Comparison of ENCODE assay signal across 18 cellular contexts in the genomic region with DNA sequence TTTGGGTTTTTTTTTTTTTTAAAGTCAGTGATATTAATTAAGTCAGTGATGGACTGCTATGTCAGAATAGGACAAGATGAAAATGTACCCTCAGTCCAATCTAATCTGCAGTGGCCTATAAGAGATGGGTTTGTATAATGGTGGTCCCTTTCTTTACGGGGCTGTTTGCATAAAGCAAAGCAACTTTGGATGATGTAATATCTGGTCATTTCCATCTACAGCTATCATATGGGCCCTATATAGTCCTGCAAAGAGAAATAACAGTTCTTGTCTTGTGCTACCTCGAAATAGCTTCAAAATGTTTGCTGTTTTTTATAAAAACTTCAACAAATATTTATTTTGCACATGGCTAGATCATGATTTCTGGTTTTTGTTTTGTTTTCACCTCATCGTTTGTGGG. TPM values are rescaled to one million over a fixed set of nuclear protein-coding genes. Genes with fewer than 3 reads are reported as not detected.
A peak's percentile ranks its signal among the peaks of the same experiment; 100 is the strongest.
DNase-seq lines count a peak whose midpoint lies in the region; ATAC-seq, FAIRE-seq and TF ChIP-seq lines count a peak whose summit lies in the region.
"Had no signal": no experiment of that assay in that cellular context is flagged by ENCODE, and none has a peak within 500 bp of the region (broad histone marks: within the 10 kb centered on the region; RNA-seq: fewer than 3 reads in every experiment).

No MANE protein-coding gene starts in this region.

- H3K36me3 ChIP-seq in Loucy (ENCODE audit: insufficient read depth, low read length) (no peaks in the 10 kb centered on the region), K562 (ENCODE audit: control insufficient read depth, insufficient read depth, low read length) (no peaks in the 10 kb centered on the region)

- 6% methylated on average over 3 of the region's 3 CpGs for WGBS in K562 (ENCODE audit: insufficient coverage, low coverage, missing lambda C conversion rate)

- H3F3A ChIP-seq in Loucy (ENCODE audit: low read depth): no peaks in the 10 kb centered on the region

- H3K27me3 ChIP-seq in Loucy (ENCODE audit: insufficient read depth, low read length, poor library complexity, severe bottlenecking) (no peaks in the 10 kb centered on the region), K562 (ENCODE audit: control insufficient read depth in 2 of 2, insufficient read depth in 2 of 2, low read length in 2 of 2) (no peaks in the 10 kb centered on the region)

- TF ChIP-seq CTCF in Loucy (conservative IDR thresholded peaks at IDR 0.05; ENCODE audit: low read length): no peak
- no peak for TF ChIP-seq CTCF in K562 (IDR thresholded peaks at IDR 0.05 in 2 of 3, conservative IDR thresholded peaks at IDR 0.05 in 1 of 3; ENCODE audit: insufficient read depth in 2 of 3, low read depth in 1 of 3, low read length in 3 of 3)

- H3K4me2 ChIP-seq in Loucy (ENCODE audit: low read depth, low read length, poor library complexity, severe bottlenecking) (no peak overlapping the region), K562 (ENCODE audit: insufficient read depth, low read length) (no peak overlapping the region)

- TF ChIP-seq POLR2A in K562 (conservative IDR thresholded peaks at IDR 0.05): no peak

- H3K4me1 ChIP-seq in Loucy (ENCODE audit: insufficient read depth, low read length, poor library complexity, severe bottlenecking) (peaks cover 23% of the 10 kb centered on the region), K562 (replicated peaks in 1 of 2; ENCODE audit: control insufficient read depth in 2 of 2, insufficient read depth in 2 of 2, low read length in 2 of 2) (peaks cover 0 to 17% of the 10 kb centered on the region in 2 experiments; a peak in 2 of 5 replicates)

- intact Hi-C loops in K562 (cut with micrococcal nuclease): loop anchor here (2.0 to 10.0 kb wide), 3 partner anchors 66 to 234 kb away; no protein-coding TSS in a partner anchor

- no peak for TF ChIP-seq EP300 in K562 (IDR thresholded peaks at IDR 0.05; ENCODE audit: low read length)

- no peaks in the 10 kb centered on the region for H3K9me1 ChIP-seq in K562 (ENCODE audit: control insufficient read depth, insufficient read depth, low read length)

- no peak overlapping the region for H3K27ac ChIP-seq in K562 (ENCODE audit: extremely low read depth, low read depth, low read length)

- CTCF ChIA-PET in K562 (lab: Yijun Ruan, JAX; ENCODE audit: low intra/inter-chr PET ratio): no interaction called here

- no peaks in the 10 kb centered on the region for H3K9me2 ChIP-seq in Loucy (replicated peaks; ENCODE audit: low read depth, low read length)

- no peak for TF ChIP-seq RAD21 in K562 (CRISPR knock-in tag; conservative IDR thresholded peaks at IDR 0.05 in 1 of 2, IDR thresholded peaks at IDR 0.05 in 1 of 2)

- POLR2A ChIA-PET in K562 (lab: Yijun Ruan, JAX): interaction anchor here (0.6 to 0.8 kb wide), 2 partner anchors 10 to 563 kb away, joined by 3 to 4 read pairs; no protein-coding TSS in a partner anchor

- H3K79me2 ChIP-seq in Loucy (ENCODE audit: insufficient read depth, low read length) (no peaks in the 10 kb centered on the region), K562 (ENCODE audit: control insufficient read depth, insufficient read depth, low read length) (no peaks in the 10 kb centered on the region)

- in situ Hi-C loops in K562 (cut with MboI): loop anchor here (10.0 kb wide), 1 partner anchor 314 kb away; no protein-coding TSS in a partner anchor

- FAIRE-seq in GM19239 (lab: Jason Lieb, UNC): peak; percentile 66
- FAIRE-seq in K562 (lab: Jason Lieb, UNC): no peak

- BruUV-seq in K562 (replicated peaks; lab: Mats Ljungman, UMichigan): no TSS peak

- no peak overlapping the region for H3K4me3 ChIP-seq in Loucy (ENCODE audit: low read length, poor library complexity, severe bottlenecking)
- no peak overlapping the region for H3K4me3 ChIP-seq in K562

- peak; percentile 65 for ATAC-seq in K562
- ATAC-seq: Panc1 had no signal

- H3K9me3 ChIP-seq in Loucy (ENCODE audit: insufficient read depth, low read depth, low read length) (no peaks in the 10 kb centered on the region), K562 (replicated peaks; ENCODE audit: control insufficient read depth, insufficient read depth, low read depth, low read length) (no peaks in the 10 kb centered on the region)

- H3K9ac ChIP-seq in Loucy (ENCODE audit: low read depth, low read length, poor library complexity, severe bottlenecking) (peak overlapping the region; percentile 39), K562 (ENCODE audit: insufficient read depth in 1 of 2, low read depth in 2 of 2, low read length in 2 of 2) (no peak overlapping the region)

- DNase-seq in GM19239 (ENCODE audit: insufficient read length, low spot score) (no peak), K562 (ENCODE audit: extremely low read depth in 1 of 4, low spot score in 3 of 4) (no peak), NCI-H1105 (lab: John Stamatoyannopoulos, UW) (no peak), DMS 273 treated with DMSO at 0.1 percent for 48 hours (lab: John Stamatoyannopoulos, UW) (no peak), mucosa of gallbladder (ENCODE audit: low spot score) (no peak)
- DNase-seq in activated CD4-positive, CD25-positive, alpha-beta regulatory T cell (lab: John Stamatoyannopoulos, UW): no peak
- DNase-seq: Calu3, DMS153, H9, Karpas-422, NCI-H1105 treated with DMSO at 0.1 percent for 48 hours, NCI-H146, NCI-H446, NCI-H524 treated with DMSO at 0.1 percent for 48 hours, NCI-H774, SHP77 treated with DMSO at 0.1 percent for 48 hours had no signal

- H4K20me1 ChIP-seq in Loucy (ENCODE audit: insufficient read depth, low read length, poor library complexity, severe bottlenecking) (no peaks in the 10 kb centered on the region), K562 (replicated peaks; ENCODE audit: control insufficient read depth, insufficient read depth, low read length) (no peaks in the 10 kb centered on the region)

- peak overlapping the region; percentile 61; the same call in 1 of the 2 replicates for H2AFZ ChIP-seq in Loucy (ENCODE audit: low read length)
- no peak overlapping the region for H2AFZ ChIP-seq in K562 (ENCODE audit: low read depth, low read length)

TF ChIP-seq in K562, 482 proteins besides CTCF, POLR2A, EP300 and RAD21 (continues in another document):
- TF ChIP-seq POLR2H (tag; IDR thresholded peaks at IDR 0.05; ENCODE audit: low read depth) (0 out of 2 replicates have a peak, but pooled peaks have one; percentile 5), CEBPG (CRISPR knock-in tag; IDR thresholded peaks at IDR 0.05) (peak; percentile 51), CEBPG (tag; conservative IDR thresholded peaks at IDR 0.05 in 1 of 2, IDR thresholded peaks at IDR 0.05 in 1 of 2) (peak; percentile 47 to 80; a peak in 3 of 4 replicates), ZNF23 (CRISPR knock-in tag; IDR thresholded peaks at IDR 0.05) (no peak), ATF7 (IDR thresholded peaks at IDR 0.05) (peak; percentile 33; the same call in 1 of the 2 replicates)
- TF ChIP-seq, protein P1, sequence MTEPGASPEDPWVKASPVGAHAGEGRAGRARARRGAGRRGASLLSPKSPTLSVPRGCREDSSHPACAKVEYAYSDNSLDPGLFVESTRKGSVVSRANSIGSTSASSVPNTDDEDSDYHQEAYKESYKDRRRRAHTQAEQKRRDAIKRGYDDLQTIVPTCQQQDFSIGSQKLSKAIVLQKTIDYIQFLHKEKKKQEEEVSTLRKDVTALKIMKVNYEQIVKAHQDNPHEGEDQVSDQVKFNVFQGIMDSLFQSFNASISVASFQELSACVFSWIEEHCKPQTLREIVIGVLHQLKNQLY (CRISPR knock-in tag; conservative IDR thresholded peaks at IDR 0.05): no peak
- TF ChIP-seq, protein P2, sequence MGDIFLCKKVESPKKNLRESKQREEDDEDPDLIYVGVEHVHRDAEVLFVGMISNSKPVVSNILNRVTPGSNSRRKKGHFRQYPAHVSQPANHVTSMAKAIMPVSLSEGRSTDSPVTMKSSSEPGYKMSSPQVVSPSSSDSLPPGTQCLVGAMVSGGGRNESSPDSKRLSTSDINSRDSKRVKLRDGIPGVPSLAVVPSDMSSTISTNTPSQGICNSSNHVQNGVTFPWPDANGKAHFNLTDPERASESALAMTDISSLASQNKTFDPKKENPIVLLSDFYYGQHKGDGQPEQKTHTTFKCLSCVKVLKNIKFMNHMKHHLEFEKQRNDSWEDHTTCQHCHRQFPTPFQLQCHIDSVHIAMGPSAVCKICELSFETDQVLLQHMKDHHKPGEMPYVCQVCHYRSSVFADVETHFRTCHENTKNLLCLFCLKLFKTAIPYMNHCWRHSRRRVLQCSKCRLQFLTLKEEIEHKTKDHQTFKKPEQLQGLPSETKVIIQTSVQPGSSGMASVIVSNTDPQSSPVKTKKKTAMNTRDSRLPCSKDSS (IDR thresholded peaks at IDR 0.05; ENCODE audit: low read depth, partially characterized antibody): no peak
- TF ChIP-seq, protein P3, sequence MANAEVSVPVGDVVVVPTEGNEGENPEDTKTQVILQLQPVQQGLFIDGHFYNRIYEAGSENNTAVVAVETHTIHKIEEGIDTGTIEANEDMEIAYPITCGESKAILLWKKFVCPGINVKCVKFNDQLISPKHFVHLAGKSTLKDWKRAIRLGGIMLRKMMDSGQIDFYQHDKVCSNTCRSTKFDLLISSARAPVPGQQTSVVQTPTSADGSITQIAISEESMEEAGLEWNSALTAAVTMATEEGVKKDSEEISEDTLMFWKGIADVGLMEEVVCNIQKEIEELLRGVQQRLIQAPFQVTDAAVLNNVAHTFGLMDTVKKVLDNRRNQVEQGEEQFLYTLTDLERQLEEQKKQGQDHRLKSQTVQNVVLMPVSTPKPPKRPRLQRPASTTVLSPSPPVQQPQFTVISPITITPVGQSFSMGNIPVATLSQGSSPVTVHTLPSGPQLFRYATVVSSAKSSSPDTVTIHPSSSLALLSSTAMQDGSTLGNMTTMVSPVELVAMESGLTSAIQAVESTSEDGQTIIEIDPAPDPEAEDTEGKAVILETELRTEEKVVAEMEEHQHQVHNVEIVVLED (CRISPR knock-in tag; IDR thresholded peaks at IDR 0.05): no peak

RNA-seq across cellular contexts. Expression of a gene that starts 20.2 kb away (rescaled TPM):
- 3.7 and 7.5 TPM in 2 replicates for total RNA-seq in K562 (2011; cell fraction: chromatin; rRNA removed; ENCODE audit: low replicate concordance)
- 5.0 and 5.7 TPM in 2 replicates for total RNA-seq in K562 (2011; cell fraction: nucleolus; rRNA removed)
- 9.3 and 10.8 TPM in 2 replicates for total RNA-seq in K562 (2011; cell fraction: nucleoplasm; rRNA removed)
- 69.2 and 75.2 TPM in 2 replicates for total RNA-seq in K562 (2014; rRNA removed)
- 143 and 170 TPM in 2 replicates for total RNA-seq in K562 (2014; rRNA removed; fragmentation: Illumina TruSeq; extraction: Trizol)
- total RNA-seq in K562 (2015; rRNA removed; fragmentation: Illumina TruSeq; extraction: Trizol): 117 and 127 TPM in 2 replicates
- total RNA-seq in K562 (2021): 116 and 120 TPM in 2 replicates
- polyA plus RNA-seq in K562 (2011; rRNA removed): 74.5 and 114 TPM in 2 replicates
- 13.9 and 38.6 TPM in 2 replicates for polyA plus RNA-seq in K562 (2011; cell fraction: cytosol; rRNA removed)
- polyA plus RNA-seq in K562 (2011; cell fraction: nucleus; rRNA removed): 11.1 and 18.2 TPM in 2 replicates
- polyA plus RNA-seq in K562 (2012): 122 and 246 TPM in 2 replicates
- 117 and 126 TPM in 2 replicates for polyA plus RNA-seq in K562 (2014; fragmentation: Illumina TruSeq; extraction: Trizol)
- 100 to 1,000 TPM; 506 to 647 TPM for polyA plus RNA-seq in K562 (2014; fragmentation: Nextera tagmentation; extraction: Ambion mirVana)
- 118 and 126 TPM in 2 replicates for polyA plus RNA-seq in K562 (2014; rRNA removed)
- 118 and 135 TPM in 2 replicates for polyA minus RNA-seq in K562 (2011; rRNA and poly(A)+ RNA removed)
- 27.0 and 34.8 TPM in 2 replicates for polyA minus RNA-seq in K562 (2011; cell fraction: cytosol; rRNA and poly(A)+ RNA removed)
- polyA minus RNA-seq in K562 (2011; cell fraction: nucleus; rRNA and poly(A)+ RNA removed): 5.5 and 15.0 TPM in 2 replicates
- total RNA-seq in mucosa of gallbladder: 52.3 TPM
